Comparison of ENCODE assay signal across 2 cellular contexts in the genomic region with DNA sequence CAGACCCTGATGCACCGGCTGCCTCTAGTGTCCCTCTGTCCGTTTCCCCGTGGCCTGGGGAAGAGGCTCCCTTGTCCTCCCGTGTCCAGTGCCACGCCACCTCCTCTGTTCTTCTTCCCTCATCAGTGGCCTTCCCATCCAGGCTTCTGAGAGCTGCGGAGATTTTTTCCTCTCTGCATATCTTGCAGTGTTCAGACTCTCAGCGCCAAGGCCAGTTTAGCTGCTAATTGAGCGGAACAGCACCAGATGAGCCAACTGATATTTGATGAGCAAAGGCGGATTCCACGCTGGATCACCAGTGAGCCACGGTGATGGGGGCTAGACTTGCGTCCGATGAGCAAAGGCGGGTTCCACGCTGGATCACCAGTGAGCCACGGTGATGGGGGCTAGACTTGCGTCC.
TF ChIP-seq lines count a peak whose summit lies in the region.

No MANE protein-coding gene starts in this region.

TF ChIP-seq in IMR-90, 13 proteins besides CTCF, POLR2A, EP300 and RAD21:
- TF ChIP-seq SMC3 (IDR thresholded peaks at IDR 0.05; ENCODE audit: low read depth, low read length) (no peak), MAZ (IDR thresholded peaks at IDR 0.05; ENCODE audit: borderline replicate concordance, low read depth, low read length) (no peak), RCOR1 (IDR thresholded peaks at IDR 0.05; ENCODE audit: insufficient replicate concordance, low read length) (no peak), FOS (IDR thresholded peaks at IDR 0.05; ENCODE audit: low read depth, low read length) (no peak), RFX5 (IDR thresholded peaks at IDR 0.05; ENCODE audit: low read depth, low read length) (no peak), MAFK (IDR thresholded peaks at IDR 0.05; ENCODE audit: low read depth, low read length) (no peak), NFE2L2 (IDR thresholded peaks at IDR 0.05; ENCODE audit: low read depth, low read length) (no peak)
- TF ChIP-seq, protein P1, sequence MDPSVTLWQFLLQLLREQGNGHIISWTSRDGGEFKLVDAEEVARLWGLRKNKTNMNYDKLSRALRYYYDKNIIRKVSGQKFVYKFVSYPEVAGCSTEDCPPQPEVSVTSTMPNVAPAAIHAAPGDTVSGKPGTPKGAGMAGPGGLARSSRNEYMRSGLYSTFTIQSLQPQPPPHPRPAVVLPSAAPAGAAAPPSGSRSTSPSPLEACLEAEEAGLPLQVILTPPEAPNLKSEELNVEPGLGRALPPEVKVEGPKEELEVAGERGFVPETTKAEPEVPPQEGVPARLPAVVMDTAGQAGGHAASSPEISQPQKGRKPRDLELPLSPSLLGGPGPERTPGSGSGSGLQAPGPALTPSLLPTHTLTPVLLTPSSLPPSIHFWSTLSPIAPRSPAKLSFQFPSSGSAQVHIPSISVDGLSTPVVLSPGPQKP (IDR thresholded peaks at IDR 0.05; ENCODE audit: borderline replicate concordance, low read depth, low read length) = no peak
- TF ChIP-seq, protein P2, sequence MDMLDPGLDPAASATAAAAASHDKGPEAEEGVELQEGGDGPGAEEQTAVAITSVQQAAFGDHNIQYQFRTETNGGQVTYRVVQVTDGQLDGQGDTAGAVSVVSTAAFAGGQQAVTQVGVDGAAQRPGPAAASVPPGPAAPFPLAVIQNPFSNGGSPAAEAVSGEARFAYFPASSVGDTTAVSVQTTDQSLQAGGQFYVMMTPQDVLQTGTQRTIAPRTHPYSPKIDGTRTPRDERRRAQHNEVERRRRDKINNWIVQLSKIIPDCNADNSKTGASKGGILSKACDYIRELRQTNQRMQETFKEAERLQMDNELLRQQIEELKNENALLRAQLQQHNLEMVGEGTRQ (IDR thresholded peaks at IDR 0.05; ENCODE audit: low read depth, low read length) = no peak

TF ChIP-seq in endothelial cell of umbilical vein, 7 proteins besides CTCF, POLR2A, EP300 and RAD21:
- TF ChIP-seq, protein P3, sequence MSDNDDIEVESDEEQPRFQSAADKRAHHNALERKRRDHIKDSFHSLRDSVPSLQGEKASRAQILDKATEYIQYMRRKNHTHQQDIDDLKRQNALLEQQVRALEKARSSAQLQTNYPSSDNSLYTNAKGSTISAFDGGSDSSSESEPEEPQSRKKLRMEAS (IDR thresholded peaks at IDR 0.05; ENCODE audit: insufficient read depth, insufficient read length) = no peak
- TF ChIP-seq MYC (IDR thresholded peaks at IDR 0.05; ENCODE audit: low read depth, low read length) (no peak), EZH2 (IDR thresholded peaks at IDR 0.05; ENCODE audit: borderline replicate concordance, low read depth, low read length, severe bottlenecking) (no peak), FOS (IDR thresholded peaks at IDR 0.05; ENCODE audit: borderline replicate concordance, insufficient read depth, low read length) (no peak), POLR2AphosphoS5 (IDR thresholded peaks at IDR 0.05; ENCODE audit: insufficient read depth, low read depth, low read length) (no peak), JUN (IDR thresholded peaks at IDR 0.05; ENCODE audit: borderline replicate concordance, insufficient read depth, insufficient read length, low read depth) (no peak), GATA2 (IDR thresholded peaks at IDR 0.05; ENCODE audit: insufficient read depth, insufficient read length, low read depth, low read length) (no peak)
